Comparison of ENCODE assay signal across 25 cellular contexts in the genomic region with DNA sequence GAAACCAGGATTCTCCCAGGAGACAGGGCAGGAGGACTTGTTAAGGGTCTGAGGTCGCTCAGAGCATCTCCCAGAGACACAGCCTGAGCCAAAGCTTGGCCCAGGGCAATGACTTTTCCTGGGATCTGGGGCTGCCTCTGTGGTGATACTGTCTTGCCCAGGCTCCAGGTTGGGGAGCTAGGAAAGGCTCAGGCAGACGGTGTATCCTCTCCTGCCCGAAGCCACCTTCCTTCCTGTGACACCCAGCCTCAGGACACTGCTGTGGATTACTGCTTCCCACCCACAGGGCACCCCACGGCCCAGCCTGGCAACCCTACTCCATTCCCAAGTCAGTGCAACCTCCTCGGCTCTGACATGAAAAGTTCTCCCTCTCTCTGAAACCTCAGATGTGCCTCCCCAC. TPM values are rescaled to one million over a fixed set of nuclear protein-coding genes. Genes with fewer than 3 reads are reported as not detected.
DNase-seq lines count a peak whose midpoint lies in the region; ATAC-seq and TF ChIP-seq lines count a peak whose summit lies in the region.
"Had no signal": no experiment of that assay in that cellular context is flagged by ENCODE, and none has a peak within 500 bp of the region (broad histone marks: within the 10 kb centered on the region; RNA-seq: fewer than 3 reads in every experiment).

No MANE protein-coding gene starts in this region.

- H3K9me3 Mint-ChIP-seq in activated CD8-positive, alpha-beta T cell treated with anti-CD3 and anti-CD28 coated beads, Interleukin-2, amount 10 ng/mL, durations not matched to agents 7 days and 5 days (ENCODE audit: insufficient read depth), result no peaks in the 10 kb centered on the region
- H3K9me3 Mint-ChIP-seq: CD14-positive monocyte; CD4-positive, alpha-beta T cell; CD8-positive, alpha-beta memory T cell; GM23338; HFFc6 had no signal

- H3K27ac ChIP-seq in heart right ventricle, result peak overlapping the region in 7 of 10 donors; percentile 62 to 90 (median 80)
- peak overlapping the region; percentile 67 for H3K27ac ChIP-seq in right cardiac atrium (ENCODE audit: low read length)
- H3K27ac ChIP-seq in neuronal stem cell (replicated peaks; ENCODE audit: low read length), result no peak overlapping the region
- H3K27ac ChIP-seq in spleen, result no peak overlapping the region
- H3K27ac ChIP-seq: A549; BLaER1 treated with 17β-estradiol and CSF1 and Interleukin-3, amounts not matched to agents 10 nM and 100 nM had no signal

- 67 to 72% methylated on average over 5 of the region's 5 CpGs for WGBS in heart right ventricle, 2 donors
- 62% methylated on average over 5 of the region's 5 CpGs for WGBS in right cardiac atrium
- no CpG with 5 or more reads among the region's 5 CpGs for WGBS in neuronal stem cell (ENCODE audit: extremely low coverage in 2 of 2, insufficient read length in 2 of 2, insufficient replicate concordance in 1 of 2), 2 donors
- 59 to 83% (median 64%) methylated on average over 5 of the region's 5 CpGs for WGBS in spleen, 5 donors

- H3K4me1 Mint-ChIP-seq in activated CD8-positive, alpha-beta T cell treated with anti-CD3 and anti-CD28 coated beads, Interleukin-2, amount 10 ng/mL, durations not matched to agents 7 days and 5 days (ENCODE audit: low read depth), result no peaks in the 10 kb centered on the region
- H3K4me1 Mint-ChIP-seq: CD14-positive monocyte; CD8-positive, alpha-beta memory T cell had no signal

- POLR2A ChIA-PET in activated CD8-positive, alpha-beta T cell treated with anti-CD3 and anti-CD28 coated beads, Interleukin-2, amount 10 ng/mL, durations not matched to agents 7 days and 5 days (lab: Charles Lee), result no interaction called here

- no peak overlapping the region for H2AFZ ChIP-seq in neuronal stem cell (ENCODE audit: low read length)
- H2AFZ ChIP-seq: GM23338 had no signal

- no peaks in the 10 kb centered on the region for H3K36me3 Mint-ChIP-seq in activated CD8-positive, alpha-beta T cell treated with anti-CD3 and anti-CD28 coated beads, Interleukin-2, amount 10 ng/mL, durations not matched to agents 7 days and 5 days (ENCODE audit: low read depth)
- H3K36me3 Mint-ChIP-seq: CD14-positive monocyte; CD8-positive, alpha-beta memory T cell had no signal

- H3K36me3 ChIP-seq in heart right ventricle, result peaks cover 0 to 26% (median 0%) of the 10 kb centered on the region in 9 donors
- no peaks in the 10 kb centered on the region for H3K36me3 ChIP-seq in neuronal stem cell (replicated peaks in 1 of 2; ENCODE audit: control insufficient read depth in 2 of 2, insufficient read depth in 2 of 2, low read length in 2 of 2)
- no peaks in the 10 kb centered on the region for H3K36me3 ChIP-seq in spleen
- H3K36me3 ChIP-seq: BE2C; BLaER1 treated with 17β-estradiol and CSF1 and Interleukin-3, amounts not matched to agents 10 nM and 100 nM; HAP-1 had no signal

- peak overlapping the region; percentile 30 for H2BK15ac ChIP-seq in neuronal stem cell (ENCODE audit: low read length)

- H4K8ac ChIP-seq in neuronal stem cell (ENCODE audit: low read depth, low read length), result no peak overlapping the region

- no peak for TF ChIP-seq POLR2A in spleen (IDR thresholded peaks at IDR 0.05)

- ATAC-seq in heart right ventricle (no peak), right cardiac atrium (no peak), Right ventricle myocardium inferior (no peak)
- no peak for ATAC-seq in activated CD8-positive, alpha-beta T cell treated with anti-CD3 and anti-CD28 coated beads, Interleukin-2, amount 10 ng/mL, durations not matched to agents 7 days and 5 days
- ATAC-seq: A549, GM12878 had no signal

- intact Hi-C loops in heart right ventricle (cut with DNase I), result no loop called here
- intact Hi-C loops in cardiac septum (cut with DNase I), result loop anchor here (2.0 kb wide), 1 partner anchor 27 kb away; no protein-coding TSS in a partner anchor
- intact Hi-C loops in right cardiac atrium (cut with DNase I), result no loop called here
- intact Hi-C loops in Right ventricle myocardium inferior (cut with DNase I), result loop anchor here (2.0 kb wide), 2 partner anchors 27 to 37 kb away; no protein-coding TSS in a partner anchor
- intact Hi-C loops in spleen (cut with DNase I; ENCODE audit: low total_unique reads), result no loop called here

- no peak overlapping the region for H4K91ac ChIP-seq in neuronal stem cell (ENCODE audit: low read depth, low read length, poor library complexity)

- no peak overlapping the region for H3K9ac ChIP-seq in neuronal stem cell (ENCODE audit: low read depth, low read length, poor library complexity)
- H3K9ac ChIP-seq: BLaER1 treated with 17β-estradiol and CSF1 and Interleukin-3, amounts not matched to agents 10 nM and 100 nM had no signal

- H3K27me3 ChIP-seq in heart right ventricle (no peaks in the 10 kb centered on the region), right cardiac atrium (ENCODE audit: control insufficient read depth, insufficient read depth) (no peaks in the 10 kb centered on the region), neuronal stem cell (ENCODE audit: control insufficient read depth in 3 of 3, insufficient read depth in 3 of 3, low read depth in 1 of 3, low read length in 3 of 3) (peaks cover 0 to 23% (median 0%) of the 10 kb centered on the region in 3 experiments), spleen (replicated peaks in 1 of 7) (no peaks in the 10 kb centered on the region)
- H3K27me3 ChIP-seq: BE2C; BLaER1 treated with 17β-estradiol and CSF1 and Interleukin-3, amounts not matched to agents 10 nM and 100 nM had no signal

- H3K14ac ChIP-seq in neuronal stem cell (ENCODE audit: low read length), result no peak overlapping the region

- H3K4me1 ChIP-seq in heart right ventricle (peaks cover 0 to 57% (median 31%) of the 10 kb centered on the region in 9 donors), right cardiac atrium (ENCODE audit: control insufficient read depth, insufficient read depth, low read length) (peaks cover 5% of the 10 kb centered on the region), neuronal stem cell (ENCODE audit: control insufficient read depth in 2 of 2, insufficient read depth in 1 of 2, low read depth in 1 of 2, low read length in 2 of 2) (peaks cover 0 to 12% of the 10 kb centered on the region in 2 donors), spleen (no peaks in the 10 kb centered on the region)
- H3K4me1 ChIP-seq: A549, BE2C, HAP-1 had no signal

- no peaks in the 10 kb centered on the region for H3K27me3 Mint-ChIP-seq in activated CD8-positive, alpha-beta T cell treated with anti-CD3 and anti-CD28 coated beads, Interleukin-2, amount 10 ng/mL, durations not matched to agents 7 days and 5 days (ENCODE audit: low read depth)
- H3K27me3 Mint-ChIP-seq: CD4-positive, alpha-beta T cell had no signal

- TF ChIP-seq CTCF in heart right ventricle (IDR thresholded peaks at IDR 0.05), result no peak
- TF ChIP-seq CTCF in spleen (IDR thresholded peaks at IDR 0.05 in 8 of 11, conservative IDR thresholded peaks at IDR 0.05 in 3 of 11), result no peak

- H3K4me3 ChIP-seq in heart right ventricle (no peak overlapping the region), right cardiac atrium (ENCODE audit: low read length) (no peak overlapping the region), neuronal stem cell (ENCODE audit: low read length in 2 of 2) (no peak overlapping the region), spleen (no peak overlapping the region)
- H3K4me3 ChIP-seq: A549; BLaER1 treated with 17β-estradiol and CSF1 and Interleukin-3, amounts not matched to agents 10 nM and 100 nM; GM12878; GM23338; HAP-1 had no signal

- no peak overlapping the region for H3K4ac ChIP-seq in neuronal stem cell (ENCODE audit: low read length)

- peak overlapping the region; percentile 71 for H3K18ac ChIP-seq in neuronal stem cell (ENCODE audit: low read length)

- H3K9me3 ChIP-seq in heart right ventricle, result no peaks in the 10 kb centered on the region
- H3K9me3 ChIP-seq in right cardiac atrium (ENCODE audit: control insufficient read depth, low read length), result no peaks in the 10 kb centered on the region
- H3K9me3 ChIP-seq in neuronal stem cell (replicated peaks in 1 of 2; ENCODE audit: control insufficient read depth in 2 of 2, insufficient read depth in 1 of 2, low read depth in 1 of 2, low read length in 2 of 2), result no peaks in the 10 kb centered on the region
- H3K9me3 ChIP-seq in spleen, result no peaks in the 10 kb centered on the region
- H3K9me3 ChIP-seq: A549; BE2C; BLaER1 treated with 17β-estradiol and CSF1 and Interleukin-3, amounts not matched to agents 10 nM and 100 nM; HAP-1 had no signal

- DNase-seq in heart right ventricle (no peak), cardiac septum (ENCODE audit: low spot score) (no peak), right cardiac atrium (no peak), Right ventricle myocardium inferior (ENCODE audit: missing footprints) (no peak), neuronal stem cell (ENCODE audit: low spot score) (no peak), spleen (peak; percentile 54), NCI-H82 (lab: John Stamatoyannopoulos, UW) (no peak)
- no peak for DNase-seq in activated CD8-positive, alpha-beta T cell treated with anti-CD3 and anti-CD28 coated beads, Interleukin-2, amount 10 ng/mL, durations not matched to agents 7 days and 5 days
- DNase-seq: 8988T; ACHN; AML-193; BE2C; CD4-positive, alpha-beta T cell; CD8-positive, alpha-beta memory T cell; DMS 273 treated with DMSO at 0.1 percent for 48 hours; DMS79; EL; GDM1; HFFc6 had no signal

- no peak overlapping the region for H3K27ac Mint-ChIP-seq in activated CD8-positive, alpha-beta T cell treated with anti-CD3 and anti-CD28 coated beads, Interleukin-2, amount 10 ng/mL, durations not matched to agents 7 days and 5 days
- H3K27ac Mint-ChIP-seq: CD14-positive monocyte; CD4-positive, alpha-beta T cell; CD8-positive, alpha-beta memory T cell; GM23338; HFFc6 had no signal

- no peak overlapping the region for H2BK120ac ChIP-seq in neuronal stem cell (ENCODE audit: low read depth, low read length)

- no peak overlapping the region for H3K4me3 Mint-ChIP-seq in activated CD8-positive, alpha-beta T cell treated with anti-CD3 and anti-CD28 coated beads, Interleukin-2, amount 10 ng/mL, durations not matched to agents 7 days and 5 days
- H3K4me3 Mint-ChIP-seq: CD14-positive monocyte; CD4-positive, alpha-beta T cell; CD8-positive, alpha-beta memory T cell; GM23338; HFFc6 had no signal

- H2BK12ac ChIP-seq in neuronal stem cell (ENCODE audit: low read length), result no peak overlapping the region

- no peak overlapping the region for H2BK5ac ChIP-seq in neuronal stem cell (ENCODE audit: low read length)

- no peak overlapping the region for H3K23ac ChIP-seq in neuronal stem cell (ENCODE audit: low read depth, low read length, poor library complexity)

- no peaks in the 10 kb centered on the region for H3K79me1 ChIP-seq in neuronal stem cell (ENCODE audit: low read depth, low read length)

- H2AK5ac ChIP-seq in neuronal stem cell (ENCODE audit: low read depth, low read length), result no peak overlapping the region

- H3K4me2 ChIP-seq in neuronal stem cell (ENCODE audit: insufficient read depth, low read length, poor library complexity, severe bottlenecking), result no peak overlapping the region
- H3K4me2 ChIP-seq: A549; BLaER1 treated with 17β-estradiol and CSF1 and Interleukin-3, amounts not matched to agents 10 nM and 100 nM; GM23338 had no signal

- CTCF ChIA-PET in activated CD8-positive, alpha-beta T cell treated with anti-CD3 and anti-CD28 coated beads, Interleukin-2, amount 10 ng/mL, durations not matched to agents 7 days and 5 days (lab: Charles Lee), result no interaction called here

RNA-seq across cellular contexts. Expression of a gene that starts 31.9 kb away (rescaled TPM):
- total RNA-seq in heart right ventricle, result 100 to 1,000 TPM; 122 to 254 (median 182) TPM
- polyA plus RNA-seq in heart right ventricle, result 10 to 100 TPM; 29.9 to 61.5 TPM
- total RNA-seq in cardiac septum, result 166 TPM
- 100 to 1,000 TPM; 131 to 202 (median 142) TPM for total RNA-seq in right cardiac atrium
- polyA plus RNA-seq in right cardiac atrium, result 69.0 TPM
- total RNA-seq in Right ventricle myocardium inferior, result 163 TPM
- 1.3 TPM for polyA plus RNA-seq in neuronal stem cell (2013, experiment 1 of 2)
- 1.5 TPM for polyA plus RNA-seq in neuronal stem cell (2013, experiment 2 of 2)
- 1 to 10 TPM in 1 of 7 donors, under 1 TPM in 3, not detected in 3; 0.17 to 1.2 (median 0.48) TPM for total RNA-seq in spleen
- under 1 TPM; 0.02 to 0.06 (median 0.02) TPM for polyA plus RNA-seq in spleen
- under 1 TPM; 0.08 to 0.37 TPM for total RNA-seq in activated CD8-positive, alpha-beta T cell treated with anti-CD3 and anti-CD28 coated beads, Interleukin-2, amount 10 ng/mL, durations not matched to agents 7 days and 5 days
- total RNA-seq: GM12878 had no signal
- polyA plus RNA-seq: CD14-positive monocyte; CD8-positive, alpha-beta memory T cell; GM12878 had no signal

Comparison
In these comparisons a context has a peak if more than half of its experiments do, and no peak if none do; other contexts are left out.
1. intact Hi-C loops: an anchor here in cardiac septum (2.0 kb wide) and Right ventricle myocardium inferior (2.0 kb wide); none called in heart right ventricle, right cardiac atrium and spleen.
2. H3K27ac ChIP-seq: peak in heart right ventricle (7 of 10) and right cardiac atrium (single experiment); none in neuronal stem cell (single experiment) and spleen (0 of 8).
3. RNA of a gene that starts 31.9 kb away (total RNA-seq): 122 to 254 TPM in heart right ventricle, 166 TPM in cardiac septum (single experiment), 163 TPM in Right ventricle myocardium inferior (single experiment) and 131 to 202 TPM in right cardiac atrium; 0.08 to 0.37 TPM in activated CD8-positive, alpha-beta T cell treated with anti-CD3 and anti-CD28 coated beads, Interleukin-2, amount 10 ng/mL, durations not matched to agents 7 days and 5 days and 0.17 to 1.2 TPM in spleen; every median in the first group is over 10 times any median in the second.